28 cellular contexts compared by ENCODE assay signal in the genomic region with DNA sequence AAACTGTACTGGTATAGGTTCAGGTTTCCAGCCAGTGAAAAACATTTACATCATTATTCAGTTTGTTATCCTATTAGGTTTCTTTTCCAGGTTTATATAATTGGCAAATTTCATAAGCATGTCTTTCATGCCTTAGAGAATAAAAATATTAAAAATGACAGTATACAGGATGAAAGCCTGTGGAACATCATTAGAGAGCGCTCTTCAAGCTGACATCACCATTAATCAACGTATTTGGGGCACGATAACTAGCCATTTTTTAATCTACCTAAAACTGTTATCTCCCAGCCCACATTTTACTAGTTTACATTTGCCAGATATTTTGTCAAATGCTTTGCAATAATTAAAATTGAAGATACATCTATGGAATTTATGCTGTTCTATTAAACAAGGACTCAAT.
"Had no signal": no experiment of that assay in that cellular context is flagged by ENCODE, and none has a peak within 500 bp of the region (broad histone marks: within the 10 kb centered on the region; RNA-seq: fewer than 3 reads in every experiment).

No MANE protein-coding gene starts in this region.

- H3K27ac ChIP-seq: neural progenitor cell, ovary, parathyroid adenoma, psoas muscle, right lobe of liver, sigmoid colon, suprapubic skin, testis, tibial artery, transverse colon, upper lobe of right lung, uterus had no signal

- H3K79me2 ChIP-seq: parathyroid adenoma had no signal

- H3K27me3 ChIP-seq: neural progenitor cell, ovary, right lobe of liver, sigmoid colon, suprapubic skin, testis, tibial artery, transverse colon, upper lobe of right lung, uterus had no signal

- H3K4me2 ChIP-seq: neural progenitor cell had no signal

- H3K4me3 ChIP-seq: neural progenitor cell, ovary, psoas muscle, right lobe of liver, sigmoid colon, suprapubic skin, testis, tibial artery, transverse colon, upper lobe of right lung, uterus had no signal

- ATAC-seq: naive thymus-derived CD4-positive, alpha-beta T cell; natural killer cell; psoas muscle; right cardiac atrium; right lobe of liver; stimulated activated memory B cell treated with anti-CD40 and anti-IgM and Interleukin-4, amounts not matched to agents 10 μg/mL and 1 μg/mL and 100 μg/mL, for 72 hours; stimulated activated naive CD8-positive, alpha-beta T cell treated with anti-CD3 and anti-CD28 coated beads, Interleukin-15, amount 100 ng/mL, for 72 hours; stimulated activated naive CD8-positive, alpha-beta T cell treated with anti-CD3 and anti-CD28 coated beads, Interleukin-15, Interleukin-2, amounts not matched to agents 100 U/mL and 50 U/mL, for 24 hours; upper lobe of right lung had no signal

- H2AFZ ChIP-seq: neural progenitor cell, parathyroid adenoma had no signal

- H3K9me3 ChIP-seq: ovary, psoas muscle, right lobe of liver, sigmoid colon, testis, tibial artery, transverse colon, upper lobe of right lung, uterus had no signal

- H3K36me3 ChIP-seq: neural progenitor cell, ovary, right lobe of liver, sigmoid colon, suprapubic skin, tibial artery, transverse colon, upper lobe of right lung, uterus had no signal

- H3K4me1 ChIP-seq: parathyroid adenoma, psoas muscle, right lobe of liver, sigmoid colon, suprapubic skin, testis, tibial artery, transverse colon, upper lobe of right lung, uterus had no signal

- DNase-seq: naive thymus-derived CD4-positive, alpha-beta T cell; natural killer cell; occipital lobe; ovary; posterior cingulate gyrus; psoas muscle; right cardiac atrium; right lobe of liver; sigmoid colon; small intestine; stimulated activated CD4-positive, alpha-beta T cell treated with anti-CD3 and anti-CD28 coated beads, Interleukin-15, amount 100 ng/mL, for 24 hours; stimulated activated CD4-positive, alpha-beta T cell treated with anti-CD3 and anti-CD28 coated beads, Interleukin-2, amount 100 ng/mL, for 24 hours; stimulated activated CD4-positive, alpha-beta T cell treated with anti-CD3 and anti-CD28 coated beads, Interleukin-4, amount 100 ng/mL, for 1 hour; stimulated activated CD4-positive, alpha-beta T cell treated with anti-CD3 and anti-CD28 coated beads, Interleukin-4, amount 100 ng/mL, for 4 hours; stimulated activated CD8-positive, alpha-beta memory T cell treated with anti-CD3 and anti-CD28 coated beads, Interleukin-4, amount 100 ng/mL, for 48 hours; stimulated activated naive CD4-positive, alpha-beta T cell; stimulated activated naive CD8-positive, alpha-beta T cell treated with anti-CD3 and anti-CD28 coated beads, Interleukin-15, amount 100 ng/mL, for 72 hours; stimulated activated naive CD8-positive, alpha-beta T cell treated with anti-CD3 and anti-CD28 coated beads, Interleukin-15, Interleukin-2, amounts not matched to agents 100 U/mL and 50 U/mL, for 24 hours; substantia nigra; testis; tibial artery; transverse colon; upper lobe of right lung; uterus had no signal
